9 cellular contexts compared by ENCODE assay signal in genomic region chr6:72580281-72580940, GRCh38. TPM values are rescaled to one million over a fixed set of nuclear protein-coding genes. Genes with fewer than 3 reads are reported as not detected.
A peak's percentile ranks its signal among the peaks of the same experiment; 100 is the strongest.
DNase-seq lines count a peak whose midpoint lies in the region; ATAC-seq and TF ChIP-seq lines count a peak whose summit lies in the region.
"Had no signal": no experiment of that assay in that cellular context is flagged by ENCODE, and none has a peak within 500 bp of the region (broad histone marks: within the 10 kb centered on the region; RNA-seq: fewer than 3 reads in every experiment).

No MANE protein-coding gene starts in this region.

- peak; percentile 71 for ATAC-seq in HG03565 (IDR thresholded peaks at IDR 0.05; ENCODE audit: unreplicated experiment)
- ATAC-seq in stimulated activated naive CD8-positive, alpha-beta T cell treated with anti-CD3 and anti-CD28 coated beads, Interleukin-15, Interleukin-2, amounts not matched to agents 100 U/mL and 50 U/mL, for 24 hours: no peak

- H3K4me3 Mint-ChIP-seq in osteocyte (ENCODE audit: unreplicated experiment) (no peak overlapping the region), immature natural killer cell (no peak overlapping the region)
- H3K4me3 Mint-ChIP-seq: naive thymus-derived CD8-positive, alpha-beta T cell had no signal

- peaks cover 10% of the 10 kb centered on the region for H3K4me1 Mint-ChIP-seq in osteocyte (ENCODE audit: unreplicated experiment)
- H3K4me1 Mint-ChIP-seq in immature natural killer cell: peaks cover 0 to 6% of the 10 kb centered on the region in 2 donors

- H3K27me3 Mint-ChIP-seq in osteocyte (ENCODE audit: unreplicated experiment): no peaks in the 10 kb centered on the region
- peaks cover 0 to 8% (median 6%) of the 10 kb centered on the region in 3 donors for H3K27me3 Mint-ChIP-seq in immature natural killer cell (ENCODE audit: low read depth in 3 of 3)

- DNase-seq in COLO668 (lab: John Stamatoyannopoulos, UW; ENCODE audit: unreplicated experiment): peak; percentile 17
- peak; percentile 11 for DNase-seq in GM19238 (ENCODE audit: insufficient read length, low spot score)
- DNase-seq in NOMO-1 treated with DMSO at 0.1 percent for 48 hours (lab: John Stamatoyannopoulos, UW; ENCODE audit: unreplicated experiment): peak; percentile 92
- DNase-seq in choroid plexus epithelial cell (ENCODE audit: low read depth): peak; percentile 86
- no peak for DNase-seq in osteocyte (ENCODE audit: extremely low spot score, unreplicated experiment)
- DNase-seq in stimulated activated naive CD8-positive, alpha-beta T cell treated with anti-CD3 and anti-CD28 coated beads, Interleukin-15, Interleukin-2, amounts not matched to agents 100 U/mL and 50 U/mL, for 24 hours: no peak
- DNase-seq in immature natural killer cell: no peak

- no peak overlapping the region for H3K4me3 ChIP-seq in choroid plexus epithelial cell (ENCODE audit: low read depth, low read length)

- H3K9me3 Mint-ChIP-seq in osteocyte (ENCODE audit: unreplicated experiment): no peaks in the 10 kb centered on the region
- H3K9me3 Mint-ChIP-seq in immature natural killer cell: no peaks in the 10 kb centered on the region
- H3K9me3 Mint-ChIP-seq: naive thymus-derived CD8-positive, alpha-beta T cell had no signal

- TF ChIP-seq CTCF in choroid plexus epithelial cell (conservative IDR thresholded peaks at IDR 0.05; ENCODE audit: low read depth, low read length) (peak; percentile 70), osteocyte (IDR thresholded peaks at IDR 0.05) (peak; percentile 81)

- H3K27ac Mint-ChIP-seq in osteocyte (ENCODE audit: unreplicated experiment) (no peak overlapping the region), immature natural killer cell (no peak overlapping the region)
- H3K27ac Mint-ChIP-seq: naive thymus-derived CD8-positive, alpha-beta T cell had no signal

- no peaks in the 10 kb centered on the region for H3K36me3 Mint-ChIP-seq in osteocyte (ENCODE audit: unreplicated experiment)
- H3K36me3 Mint-ChIP-seq in immature natural killer cell: no peaks in the 10 kb centered on the region
- H3K36me3 Mint-ChIP-seq: naive thymus-derived CD8-positive, alpha-beta T cell had no signal

RNA-seq across cellular contexts. Expression of gene KCNQ5, which starts 41.5 kb away (rescaled TPM):
- total RNA-seq in osteocyte: 5.5 and 7.2 TPM in 2 replicates
- 1 to 10 TPM; 1.3 to 4.3 (median 1.8) TPM for polyA plus RNA-seq in immature natural killer cell

Comparison
In these comparisons a context has a peak if more than half of its experiments do, and no peak if none do; other contexts are left out.
1. DNase-seq: peak in COLO668 (single experiment), GM19238 (single experiment), NOMO-1 treated with DMSO at 0.1 percent for 48 hours (single experiment) and choroid plexus epithelial cell (single experiment); none in osteocyte (single experiment), stimulated activated naive CD8-positive, alpha-beta T cell treated with anti-CD3 and anti-CD28 coated beads, Interleukin-15, Interleukin-2, amounts not matched to agents 100 U/mL and 50 U/mL, for 24 hours (single experiment) and immature natural killer cell (0 of 3).